1 cellular context compared by ENCODE assay signal in the genomic region with DNA sequence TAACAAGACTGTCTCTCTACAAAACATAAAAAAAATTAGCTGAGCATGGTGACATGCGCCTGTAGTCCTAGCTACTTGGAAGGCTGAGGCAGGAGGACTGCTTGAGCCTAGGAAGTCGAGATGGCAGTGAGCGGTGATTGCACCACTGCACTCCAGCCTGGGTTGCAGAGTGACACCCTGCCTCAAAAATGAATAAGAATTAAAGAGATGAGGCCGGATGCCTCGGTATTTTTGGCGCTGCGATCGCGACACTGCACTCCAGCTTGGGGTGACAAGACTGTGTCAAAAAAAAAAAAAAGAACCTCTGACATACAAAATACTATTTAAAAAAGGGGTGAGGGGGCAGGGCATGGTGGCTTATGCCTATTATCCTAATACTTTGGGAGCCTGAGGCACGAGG.
TF ChIP-seq lines count a peak whose summit lies in the region.

No MANE protein-coding gene starts in this region.

TF ChIP-seq in GM23338, 12 proteins besides CTCF, POLR2A, EP300 and RAD21:
- TF ChIP-seq, protein P1, sequence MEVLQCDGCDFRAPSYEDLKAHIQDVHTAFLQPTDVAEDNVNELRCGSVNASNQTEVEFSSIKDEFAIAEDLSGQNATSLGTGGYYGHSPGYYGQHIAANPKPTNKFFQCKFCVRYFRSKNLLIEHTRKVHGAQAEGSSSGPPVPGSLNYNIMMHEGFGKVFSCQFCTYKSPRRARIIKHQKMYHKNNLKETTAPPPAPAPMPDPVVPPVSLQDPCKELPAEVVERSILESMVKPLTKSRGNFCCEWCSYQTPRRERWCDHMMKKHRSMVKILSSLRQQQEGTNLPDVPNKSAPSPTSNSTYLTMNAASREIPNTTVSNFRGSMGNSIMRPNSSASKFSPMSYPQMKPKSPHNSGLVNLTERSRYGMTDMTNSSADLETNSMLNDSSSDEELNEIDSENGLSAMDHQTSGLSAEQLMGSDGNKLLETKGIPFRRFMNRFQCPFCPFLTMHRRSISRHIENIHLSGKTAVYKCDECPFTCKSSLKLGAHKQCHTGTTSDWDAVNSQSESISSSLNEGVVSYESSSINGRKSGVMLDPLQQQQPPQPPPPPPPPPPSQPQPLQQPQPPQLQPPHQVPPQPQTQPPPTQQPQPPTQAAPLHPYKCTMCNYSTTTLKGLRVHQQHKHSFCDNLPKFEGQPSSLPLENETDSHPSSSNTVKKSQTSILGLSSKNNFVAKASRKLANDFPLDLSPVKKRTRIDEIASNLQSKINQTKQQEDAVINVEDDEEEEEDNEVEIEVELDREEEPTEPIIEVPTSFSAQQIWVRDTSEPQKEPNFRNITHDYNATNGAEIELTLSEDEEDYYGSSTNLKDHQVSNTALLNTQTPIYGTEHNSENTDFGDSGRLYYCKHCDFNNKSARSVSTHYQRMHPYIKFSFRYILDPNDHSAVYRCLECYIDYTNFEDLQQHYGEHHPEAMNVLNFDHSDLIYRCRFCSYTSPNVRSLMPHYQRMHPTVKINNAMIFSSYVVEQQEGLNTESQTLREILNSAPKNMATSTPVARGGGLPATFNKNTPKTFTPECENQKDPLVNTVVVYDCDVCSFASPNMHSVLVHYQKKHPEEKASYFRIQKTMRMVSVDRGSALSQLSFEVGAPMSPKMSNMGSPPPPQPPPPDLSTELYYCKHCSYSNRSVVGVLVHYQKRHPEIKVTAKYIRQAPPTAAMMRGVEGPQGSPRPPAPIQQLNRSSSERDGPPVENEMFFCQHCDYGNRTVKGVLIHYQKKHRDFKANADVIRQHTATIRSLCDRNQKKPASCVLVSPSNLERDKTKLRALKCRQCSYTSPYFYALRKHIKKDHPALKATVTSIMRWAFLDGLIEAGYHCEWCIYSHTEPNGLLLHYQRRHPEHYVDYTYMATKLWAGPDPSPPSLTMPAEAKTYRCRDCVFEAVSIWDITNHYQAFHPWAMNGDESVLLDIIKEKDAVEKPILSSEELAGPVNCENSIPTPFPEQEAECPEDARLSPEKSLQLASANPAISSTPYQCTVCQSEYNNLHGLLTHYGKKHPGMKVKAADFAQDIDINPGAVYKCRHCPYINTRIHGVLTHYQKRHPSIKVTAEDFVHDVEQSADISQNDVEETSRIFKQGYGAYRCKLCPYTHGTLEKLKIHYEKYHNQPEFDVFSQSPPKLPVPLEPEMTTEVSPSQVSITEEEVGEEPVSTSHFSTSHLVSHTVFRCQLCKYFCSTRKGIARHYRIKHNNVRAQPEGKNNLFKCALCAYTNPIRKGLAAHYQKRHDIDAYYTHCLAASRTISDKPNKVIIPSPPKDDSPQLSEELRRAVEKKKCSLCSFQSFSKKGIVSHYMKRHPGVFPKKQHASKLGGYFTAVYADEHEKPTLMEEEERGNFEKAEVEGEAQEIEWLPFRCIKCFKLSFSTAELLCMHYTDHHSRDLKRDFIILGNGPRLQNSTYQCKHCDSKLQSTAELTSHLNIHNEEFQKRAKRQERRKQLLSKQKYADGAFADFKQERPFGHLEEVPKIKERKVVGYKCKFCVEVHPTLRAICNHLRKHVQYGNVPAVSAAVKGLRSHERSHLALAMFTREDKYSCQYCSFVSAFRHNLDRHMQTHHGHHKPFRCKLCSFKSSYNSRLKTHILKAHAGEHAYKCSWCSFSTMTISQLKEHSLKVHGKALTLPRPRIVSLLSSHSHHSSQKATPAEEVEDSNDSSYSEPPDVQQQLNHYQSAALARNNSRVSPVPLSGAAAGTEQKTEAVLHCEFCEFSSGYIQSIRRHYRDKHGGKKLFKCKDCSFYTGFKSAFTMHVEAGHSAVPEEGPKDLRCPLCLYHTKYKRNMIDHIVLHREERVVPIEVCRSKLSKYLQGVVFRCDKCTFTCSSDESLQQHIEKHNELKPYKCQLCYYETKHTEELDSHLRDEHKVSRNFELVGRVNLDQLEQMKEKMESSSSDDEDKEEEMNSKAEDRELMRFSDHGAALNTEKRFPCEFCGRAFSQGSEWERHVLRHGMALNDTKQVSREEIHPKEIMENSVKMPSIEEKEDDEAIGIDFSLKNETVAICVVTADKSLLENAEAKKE (CRISPR knock-in tag; IDR thresholded peaks at IDR 0.05): no peak
- TF ChIP-seq STAT1 (IDR thresholded peaks at IDR 0.05; ENCODE audit: unreplicated experiment) (no peak), EZH2 (IDR thresholded peaks at IDR 0.05; ENCODE audit: low read depth, unreplicated experiment) (no peak), POLR2AphosphoS5 (IDR thresholded peaks at IDR 0.05; ENCODE audit: low read depth) (no peak), ZNF331 (CRISPR knock-in tag; IDR thresholded peaks at IDR 0.05; ENCODE audit: low read depth) (no peak), JUNB (IDR thresholded peaks at IDR 0.05; ENCODE audit: unreplicated experiment) (no peak), EZH2phosphoT487 (IDR thresholded peaks at IDR 0.05; ENCODE audit: unreplicated experiment) (no peak), ZNF114 (CRISPR knock-in tag; IDR thresholded peaks at IDR 0.05) (no peak), CREB1 (CRISPR knock-in tag; IDR thresholded peaks at IDR 0.05; ENCODE audit: low read depth) (no peak), NANOG (IDR thresholded peaks at IDR 0.05; ENCODE audit: borderline replicate concordance) (no peak)
- TF ChIP-seq, protein P2, sequence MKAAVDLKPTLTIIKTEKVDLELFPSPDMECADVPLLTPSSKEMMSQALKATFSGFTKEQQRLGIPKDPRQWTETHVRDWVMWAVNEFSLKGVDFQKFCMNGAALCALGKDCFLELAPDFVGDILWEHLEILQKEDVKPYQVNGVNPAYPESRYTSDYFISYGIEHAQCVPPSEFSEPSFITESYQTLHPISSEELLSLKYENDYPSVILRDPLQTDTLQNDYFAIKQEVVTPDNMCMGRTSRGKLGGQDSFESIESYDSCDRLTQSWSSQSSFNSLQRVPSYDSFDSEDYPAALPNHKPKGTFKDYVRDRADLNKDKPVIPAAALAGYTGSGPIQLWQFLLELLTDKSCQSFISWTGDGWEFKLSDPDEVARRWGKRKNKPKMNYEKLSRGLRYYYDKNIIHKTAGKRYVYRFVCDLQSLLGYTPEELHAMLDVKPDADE (IDR thresholded peaks at IDR 0.05): no peak
- TF ChIP-seq, protein P3, sequence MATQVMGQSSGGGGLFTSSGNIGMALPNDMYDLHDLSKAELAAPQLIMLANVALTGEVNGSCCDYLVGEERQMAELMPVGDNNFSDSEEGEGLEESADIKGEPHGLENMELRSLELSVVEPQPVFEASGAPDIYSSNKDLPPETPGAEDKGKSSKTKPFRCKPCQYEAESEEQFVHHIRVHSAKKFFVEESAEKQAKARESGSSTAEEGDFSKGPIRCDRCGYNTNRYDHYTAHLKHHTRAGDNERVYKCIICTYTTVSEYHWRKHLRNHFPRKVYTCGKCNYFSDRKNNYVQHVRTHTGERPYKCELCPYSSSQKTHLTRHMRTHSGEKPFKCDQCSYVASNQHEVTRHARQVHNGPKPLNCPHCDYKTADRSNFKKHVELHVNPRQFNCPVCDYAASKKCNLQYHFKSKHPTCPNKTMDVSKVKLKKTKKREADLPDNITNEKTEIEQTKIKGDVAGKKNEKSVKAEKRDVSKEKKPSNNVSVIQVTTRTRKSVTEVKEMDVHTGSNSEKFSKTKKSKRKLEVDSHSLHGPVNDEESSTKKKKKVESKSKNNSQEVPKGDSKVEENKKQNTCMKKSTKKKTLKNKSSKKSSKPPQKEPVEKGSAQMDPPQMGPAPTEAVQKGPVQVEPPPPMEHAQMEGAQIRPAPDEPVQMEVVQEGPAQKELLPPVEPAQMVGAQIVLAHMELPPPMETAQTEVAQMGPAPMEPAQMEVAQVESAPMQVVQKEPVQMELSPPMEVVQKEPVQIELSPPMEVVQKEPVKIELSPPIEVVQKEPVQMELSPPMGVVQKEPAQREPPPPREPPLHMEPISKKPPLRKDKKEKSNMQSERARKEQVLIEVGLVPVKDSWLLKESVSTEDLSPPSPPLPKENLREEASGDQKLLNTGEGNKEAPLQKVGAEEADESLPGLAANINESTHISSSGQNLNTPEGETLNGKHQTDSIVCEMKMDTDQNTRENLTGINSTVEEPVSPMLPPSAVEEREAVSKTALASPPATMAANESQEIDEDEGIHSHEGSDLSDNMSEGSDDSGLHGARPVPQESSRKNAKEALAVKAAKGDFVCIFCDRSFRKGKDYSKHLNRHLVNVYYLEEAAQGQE (IDR thresholded peaks at IDR 0.05; ENCODE audit: unreplicated experiment): no peak
